In the genomic region with DNA sequence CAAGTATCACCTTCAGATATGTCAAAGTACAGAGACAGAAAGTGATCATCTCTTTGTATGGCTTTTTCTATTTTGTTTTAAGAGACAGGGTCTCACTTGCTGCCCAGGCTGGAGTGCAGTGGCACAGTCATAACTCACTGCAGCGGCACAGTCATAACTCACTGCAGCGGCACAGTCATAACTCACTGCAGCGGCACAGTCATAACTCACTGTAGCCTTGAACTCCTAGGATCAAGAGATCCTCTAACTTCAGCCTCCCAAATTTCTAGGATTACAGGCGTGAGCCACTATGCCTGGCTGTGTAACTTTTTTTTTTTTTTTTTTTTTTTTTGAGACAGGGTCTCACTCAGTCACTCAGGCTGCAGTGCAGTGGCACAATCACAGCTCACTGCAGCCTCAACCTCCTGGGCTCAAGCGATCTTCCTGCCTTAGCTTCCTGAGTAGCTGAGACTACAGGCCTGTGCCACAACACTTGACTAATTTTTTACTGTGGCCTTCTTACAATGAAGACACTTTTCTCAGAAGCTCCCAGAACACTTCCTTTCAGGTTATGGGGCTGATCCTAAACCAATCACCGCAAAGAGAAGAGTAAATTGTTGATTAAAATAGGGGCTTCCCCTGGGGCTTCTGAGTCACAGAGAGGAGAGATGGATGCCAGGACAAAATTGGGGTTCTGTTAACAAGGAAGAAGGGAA, we compare ENCODE assay signal across 1 cellular context.
TF ChIP-seq lines count a peak whose summit lies in the region.

No MANE protein-coding gene starts in this region.

TF ChIP-seq in GM12878, 131 proteins besides CTCF, POLR2A, EP300 and RAD21 (continued from another document and continues in another):
- TF ChIP-seq, protein P1, sequence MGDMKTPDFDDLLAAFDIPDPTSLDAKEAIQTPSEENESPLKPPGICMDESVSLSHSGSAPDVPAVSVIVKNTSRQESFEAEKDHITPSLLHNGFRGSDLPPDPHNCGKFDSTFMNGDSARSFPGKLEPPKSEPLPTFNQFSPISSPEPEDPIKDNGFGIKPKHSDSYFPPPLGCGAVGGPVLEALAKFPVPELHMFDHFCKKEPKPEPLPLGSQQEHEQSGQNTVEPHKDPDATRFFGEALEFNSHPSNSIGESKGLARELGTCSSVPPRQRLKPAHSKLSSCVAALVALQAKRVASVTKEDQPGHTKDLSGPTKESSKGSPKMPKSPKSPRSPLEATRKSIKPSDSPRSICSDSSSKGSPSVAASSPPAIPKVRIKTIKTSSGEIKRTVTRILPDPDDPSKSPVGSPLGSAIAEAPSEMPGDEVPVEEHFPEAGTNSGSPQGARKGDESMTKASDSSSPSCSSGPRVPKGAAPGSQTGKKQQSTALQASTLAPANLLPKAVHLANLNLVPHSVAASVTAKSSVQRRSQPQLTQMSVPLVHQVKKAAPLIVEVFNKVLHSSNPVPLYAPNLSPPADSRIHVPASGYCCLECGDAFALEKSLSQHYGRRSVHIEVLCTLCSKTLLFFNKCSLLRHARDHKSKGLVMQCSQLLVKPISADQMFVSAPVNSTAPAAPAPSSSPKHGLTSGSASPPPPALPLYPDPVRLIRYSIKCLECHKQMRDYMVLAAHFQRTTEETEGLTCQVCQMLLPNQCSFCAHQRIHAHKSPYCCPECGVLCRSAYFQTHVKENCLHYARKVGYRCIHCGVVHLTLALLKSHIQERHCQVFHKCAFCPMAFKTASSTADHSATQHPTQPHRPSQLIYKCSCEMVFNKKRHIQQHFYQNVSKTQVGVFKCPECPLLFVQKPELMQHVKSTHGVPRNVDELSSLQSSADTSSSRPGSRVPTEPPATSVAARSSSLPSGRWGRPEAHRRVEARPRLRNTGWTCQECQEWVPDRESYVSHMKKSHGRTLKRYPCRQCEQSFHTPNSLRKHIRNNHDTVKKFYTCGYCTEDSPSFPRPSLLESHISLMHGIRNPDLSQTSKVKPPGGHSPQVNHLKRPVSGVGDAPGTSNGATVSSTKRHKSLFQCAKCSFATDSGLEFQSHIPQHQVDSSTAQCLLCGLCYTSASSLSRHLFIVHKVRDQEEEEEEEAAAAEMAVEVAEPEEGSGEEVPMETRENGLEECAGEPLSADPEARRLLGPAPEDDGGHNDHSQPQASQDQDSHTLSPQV (IDR thresholded peaks at IDR 0.05) = no peak
- TF ChIP-seq TCF7 (IDR thresholded peaks at IDR 0.05; ENCODE audit: borderline replicate concordance) = no peak
- TF ChIP-seq ATF7 (IDR thresholded peaks at IDR 0.05; ENCODE audit: low read depth) = 0 out of 2 replicates have a peak, but pooled peaks have one; percentile 14
- peak; percentile 51 for TF ChIP-seq RELB (IDR thresholded peaks at IDR 0.05; ENCODE audit: low read depth)
- TF ChIP-seq HCFC1 (IDR thresholded peaks at IDR 0.05; ENCODE audit: low read length) = no peak
- peak; percentile 51; the same call in 1 of the 2 replicates for TF ChIP-seq DPF2 (IDR thresholded peaks at IDR 0.05)
- no peak for TF ChIP-seq YY1 (IDR thresholded peaks at IDR 0.05; ENCODE audit: low read depth, low read length)
- TF ChIP-seq NBN (IDR thresholded peaks at IDR 0.05) = no peak
- no peak for TF ChIP-seq HDAC2 (IDR thresholded peaks at IDR 0.05)
- TF ChIP-seq MYC (IDR thresholded peaks at IDR 0.05; ENCODE audit: insufficient read depth, insufficient read length, insufficient replicate concordance, low read length, severe bottlenecking) = no peak
- TF ChIP-seq ETV6 (conservative IDR thresholded peaks at IDR 0.05 in 1 of 2, IDR thresholded peaks at IDR 0.05 in 1 of 2; ENCODE audit: borderline replicate concordance in 1 of 2, low read depth in 1 of 2) = peak in 1 of 2 experiments; percentile 55; a peak in 1 of 4 replicates
- TF ChIP-seq SMAD5 (IDR thresholded peaks at IDR 0.05; ENCODE audit: low read depth) = no peak
- peak; percentile 61; the same call in 1 of the 2 replicates for TF ChIP-seq NFIC (IDR thresholded peaks at IDR 0.05; ENCODE audit: low read depth, low read length)
- TF ChIP-seq JUNB (IDR thresholded peaks at IDR 0.05) = peak; percentile 90
- TF ChIP-seq PAX8 (IDR thresholded peaks at IDR 0.05) = no peak
- no peak for TF ChIP-seq ZZZ3 (IDR thresholded peaks at IDR 0.05; ENCODE audit: control insufficient read depth, insufficient read length, low read depth)
- 0 out of 2 replicates have a peak, but pooled peaks have one; percentile 9 for TF ChIP-seq CREB1 (IDR thresholded peaks at IDR 0.05; ENCODE audit: low read depth)
- no peak for TF ChIP-seq RCOR1 (conservative IDR thresholded peaks at IDR 0.05; ENCODE audit: low read depth, low read length)
- no peak for TF ChIP-seq ZSCAN29 (IDR thresholded peaks at IDR 0.05)
- TF ChIP-seq, protein P2, sequence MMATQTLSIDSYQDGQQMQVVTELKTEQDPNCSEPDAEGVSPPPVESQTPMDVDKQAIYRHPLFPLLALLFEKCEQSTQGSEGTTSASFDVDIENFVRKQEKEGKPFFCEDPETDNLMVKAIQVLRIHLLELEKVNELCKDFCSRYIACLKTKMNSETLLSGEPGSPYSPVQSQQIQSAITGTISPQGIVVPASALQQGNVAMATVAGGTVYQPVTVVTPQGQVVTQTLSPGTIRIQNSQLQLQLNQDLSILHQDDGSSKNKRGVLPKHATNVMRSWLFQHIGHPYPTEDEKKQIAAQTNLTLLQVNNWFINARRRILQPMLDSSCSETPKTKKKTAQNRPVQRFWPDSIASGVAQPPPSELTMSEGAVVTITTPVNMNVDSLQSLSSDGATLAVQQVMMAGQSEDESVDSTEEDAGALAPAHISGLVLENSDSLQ (IDR thresholded peaks at IDR 0.05) = peak; percentile 41; the same call in 1 of the 2 replicates
- no peak for TF ChIP-seq FOS (IDR thresholded peaks at IDR 0.05; ENCODE audit: borderline replicate concordance, extremely low read depth, insufficient read length)
- peak; percentile 39; the same call in 1 of the 2 replicates for TF ChIP-seq FOXM1 (IDR thresholded peaks at IDR 0.05; ENCODE audit: low read depth, low read length)
- no peak for TF ChIP-seq SUPT20H (IDR thresholded peaks at IDR 0.05; ENCODE audit: borderline replicate concordance, control insufficient read depth, low read depth, low read length)
- no peak for TF ChIP-seq GATAD2B (conservative IDR thresholded peaks at IDR 0.05; ENCODE audit: low read depth)
- TF ChIP-seq BRCA1 (IDR thresholded peaks at IDR 0.05; ENCODE audit: low read depth, low read length) = no peak
- no peak for TF ChIP-seq SMARCA5 (IDR thresholded peaks at IDR 0.05)
- peak; percentile 86 to 91 for TF ChIP-seq IKZF2 (IDR thresholded peaks at IDR 0.05)
- TF ChIP-seq MLLT1 (IDR thresholded peaks at IDR 0.05) = 0 out of 2 replicates have a peak, but pooled peaks have one; percentile 10
- peak; percentile 41; the same call in 1 of the 2 replicates for TF ChIP-seq CREM (IDR thresholded peaks at IDR 0.05; ENCODE audit: low read depth)
- TF ChIP-seq SPI1 (IDR thresholded peaks at IDR 0.05; ENCODE audit: borderline replicate concordance, insufficient read depth, low read depth, low read length) = 0 out of 2 replicates have a peak, but pooled peaks have one; percentile 28
- peak; percentile 44; the same call in 1 of the 2 replicates for TF ChIP-seq RUNX3 (IDR thresholded peaks at IDR 0.05; ENCODE audit: low read length)
- TF ChIP-seq MYB (IDR thresholded peaks at IDR 0.05; ENCODE audit: borderline replicate concordance, low read depth, low read length) = no peak
- no peak for TF ChIP-seq MEF2A (IDR thresholded peaks at IDR 0.05; ENCODE audit: insufficient read depth, low read depth, low read length)
- TF ChIP-seq EZH2 (IDR thresholded peaks at IDR 0.05; ENCODE audit: borderline replicate concordance, control insufficient read depth, low read depth, low read length) = no peak
- TF ChIP-seq SUZ12 (IDR thresholded peaks at IDR 0.05; ENCODE audit: unreplicated experiment) = no peak
- no peak for TF ChIP-seq CBX5 (IDR thresholded peaks at IDR 0.05; ENCODE audit: low read depth)
- TF ChIP-seq TCF3 (IDR thresholded peaks at IDR 0.05; ENCODE audit: borderline replicate concordance, insufficient read depth, low read depth, low read length) = no peak
- TF ChIP-seq SMAD1 (IDR thresholded peaks at IDR 0.05; ENCODE audit: low read depth, partially characterized antibody) = no peak
- TF ChIP-seq RBBP5 (conservative IDR thresholded peaks at IDR 0.05) = no peak
- TF ChIP-seq YBX1 (IDR thresholded peaks at IDR 0.05) = no peak
- no peak for TF ChIP-seq RELA (IDR thresholded peaks at IDR 0.05; ENCODE audit: borderline replicate concordance, partially characterized antibody)
- TF ChIP-seq MTA2 (IDR thresholded peaks at IDR 0.05; ENCODE audit: low read depth) = peak; percentile 23
- TF ChIP-seq NR2F1 (conservative IDR thresholded peaks at IDR 0.05) = 0 out of 2 replicates have a peak, but pooled peaks have one; percentile 38
- peak; percentile 89 for TF ChIP-seq EED (IDR thresholded peaks at IDR 0.05; ENCODE audit: low read depth)
- no peak for TF ChIP-seq NKRF (conservative IDR thresholded peaks at IDR 0.05)
- TF ChIP-seq, protein P3, sequence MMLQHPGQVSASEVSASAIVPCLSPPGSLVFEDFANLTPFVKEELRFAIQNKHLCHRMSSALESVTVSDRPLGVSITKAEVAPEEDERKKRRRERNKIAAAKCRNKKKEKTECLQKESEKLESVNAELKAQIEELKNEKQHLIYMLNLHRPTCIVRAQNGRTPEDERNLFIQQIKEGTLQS (IDR thresholded peaks at IDR 0.05; ENCODE audit: borderline replicate concordance, extremely low read depth, low read depth, low read length) = no peak
- no peak for TF ChIP-seq HDAC6 (IDR thresholded peaks at IDR 0.05; ENCODE audit: unreplicated experiment)
- TF ChIP-seq, protein P4, sequence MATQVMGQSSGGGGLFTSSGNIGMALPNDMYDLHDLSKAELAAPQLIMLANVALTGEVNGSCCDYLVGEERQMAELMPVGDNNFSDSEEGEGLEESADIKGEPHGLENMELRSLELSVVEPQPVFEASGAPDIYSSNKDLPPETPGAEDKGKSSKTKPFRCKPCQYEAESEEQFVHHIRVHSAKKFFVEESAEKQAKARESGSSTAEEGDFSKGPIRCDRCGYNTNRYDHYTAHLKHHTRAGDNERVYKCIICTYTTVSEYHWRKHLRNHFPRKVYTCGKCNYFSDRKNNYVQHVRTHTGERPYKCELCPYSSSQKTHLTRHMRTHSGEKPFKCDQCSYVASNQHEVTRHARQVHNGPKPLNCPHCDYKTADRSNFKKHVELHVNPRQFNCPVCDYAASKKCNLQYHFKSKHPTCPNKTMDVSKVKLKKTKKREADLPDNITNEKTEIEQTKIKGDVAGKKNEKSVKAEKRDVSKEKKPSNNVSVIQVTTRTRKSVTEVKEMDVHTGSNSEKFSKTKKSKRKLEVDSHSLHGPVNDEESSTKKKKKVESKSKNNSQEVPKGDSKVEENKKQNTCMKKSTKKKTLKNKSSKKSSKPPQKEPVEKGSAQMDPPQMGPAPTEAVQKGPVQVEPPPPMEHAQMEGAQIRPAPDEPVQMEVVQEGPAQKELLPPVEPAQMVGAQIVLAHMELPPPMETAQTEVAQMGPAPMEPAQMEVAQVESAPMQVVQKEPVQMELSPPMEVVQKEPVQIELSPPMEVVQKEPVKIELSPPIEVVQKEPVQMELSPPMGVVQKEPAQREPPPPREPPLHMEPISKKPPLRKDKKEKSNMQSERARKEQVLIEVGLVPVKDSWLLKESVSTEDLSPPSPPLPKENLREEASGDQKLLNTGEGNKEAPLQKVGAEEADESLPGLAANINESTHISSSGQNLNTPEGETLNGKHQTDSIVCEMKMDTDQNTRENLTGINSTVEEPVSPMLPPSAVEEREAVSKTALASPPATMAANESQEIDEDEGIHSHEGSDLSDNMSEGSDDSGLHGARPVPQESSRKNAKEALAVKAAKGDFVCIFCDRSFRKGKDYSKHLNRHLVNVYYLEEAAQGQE (IDR thresholded peaks at IDR 0.05; ENCODE audit: low read depth, low read length) = no peak
- no peak for TF ChIP-seq MEF2B (IDR thresholded peaks at IDR 0.05; ENCODE audit: partially characterized antibody, poor library complexity, severe bottlenecking)
- TF ChIP-seq CBX3 (IDR thresholded peaks at IDR 0.05; ENCODE audit: borderline replicate concordance, low read depth) = no peak
- 0 out of 2 replicates have a peak, but pooled peaks have one; percentile 24 for TF ChIP-seq BCL11A (IDR thresholded peaks at IDR 0.05; ENCODE audit: low read depth, low read length)
- no peak for TF ChIP-seq ZNF384 (IDR thresholded peaks at IDR 0.05; ENCODE audit: borderline replicate concordance, low read depth, low read length)
- no peak for TF ChIP-seq STAT1 (conservative IDR thresholded peaks at IDR 0.05)
